In the genomic region with DNA sequence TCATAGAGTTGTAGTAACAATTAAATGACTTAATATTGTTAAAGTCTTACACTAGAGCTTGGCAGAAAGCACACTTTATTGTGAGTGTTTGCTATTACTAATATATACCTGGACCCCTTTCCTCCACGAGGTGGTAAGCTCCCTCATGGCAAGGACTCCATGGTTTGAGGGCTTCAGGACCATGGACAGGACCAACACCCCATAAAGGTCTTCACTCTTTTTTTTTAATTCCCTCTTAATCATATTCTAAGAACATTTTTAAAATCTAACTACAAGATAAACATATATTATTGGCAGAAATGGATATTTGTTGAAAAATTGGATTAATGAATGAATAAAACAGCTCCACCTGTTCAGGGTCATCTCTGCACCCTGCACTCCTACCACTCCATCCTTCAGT, we compare ENCODE assay signal across 20 cellular contexts.
DNase-seq lines count a peak whose midpoint lies in the region; ATAC-seq, FAIRE-seq and TF ChIP-seq lines count a peak whose summit lies in the region.
"Had no signal": no experiment of that assay in that cellular context is flagged by ENCODE, and none has a peak within 500 bp of the region (broad histone marks: within the 10 kb centered on the region; RNA-seq: fewer than 3 reads in every experiment).

No MANE protein-coding gene starts in this region.

- no peak for TF ChIP-seq CTCF in SK-N-SH (IDR thresholded peaks at IDR 0.05)
- TF ChIP-seq CTCF in OCI-LY7 (conservative IDR thresholded peaks at IDR 0.05; ENCODE audit: low read length): no peak
- TF ChIP-seq CTCF in K562 (IDR thresholded peaks at IDR 0.05 in 2 of 3, conservative IDR thresholded peaks at IDR 0.05 in 1 of 3; ENCODE audit: insufficient read depth in 2 of 3, low read depth in 1 of 3, low read length in 3 of 3): no peak
- TF ChIP-seq CTCF in neural progenitor cell (IDR thresholded peaks at IDR 0.05): no peak
- TF ChIP-seq CTCF in sigmoid colon (IDR thresholded peaks at IDR 0.05): no peak

- H3K4me3 ChIP-seq in SK-N-SH (ENCODE audit: low read depth in 2 of 2, low read length in 1 of 2) (no peak overlapping the region), OCI-LY7 (ENCODE audit: low read depth, low read length, poor library complexity, severe bottlenecking) (no peak overlapping the region), K562 (no peak overlapping the region), neural progenitor cell (no peak overlapping the region), sigmoid colon (no peak overlapping the region)
- H3K4me3 ChIP-seq: ascending aorta, heart left ventricle, mucosa of descending colon, PC-9, tibial artery had no signal

- TF ChIP-seq RAD21 in SK-N-SH (IDR thresholded peaks at IDR 0.05; ENCODE audit: low read length) (no peak), K562 (CRISPR knock-in tag; conservative IDR thresholded peaks at IDR 0.05 in 1 of 2, IDR thresholded peaks at IDR 0.05 in 1 of 2) (no peak)

- TF ChIP-seq EP300 in SK-N-SH (IDR thresholded peaks at IDR 0.05; ENCODE audit: borderline replicate concordance in 1 of 2, low read depth in 1 of 2, low read length in 1 of 2): no peak
- TF ChIP-seq EP300 in K562 (IDR thresholded peaks at IDR 0.05; ENCODE audit: low read length): no peak
- TF ChIP-seq EP300 in sigmoid colon (IDR thresholded peaks at IDR 0.05): no peak

- H3K9me2 ChIP-seq in SK-N-SH (no peaks in the 10 kb centered on the region), OCI-LY7 (ENCODE audit: insufficient read depth, low read length) (no peaks in the 10 kb centered on the region)

- H2AFZ ChIP-seq in SK-N-SH (ENCODE audit: low read depth) (no peak overlapping the region), OCI-LY7 (ENCODE audit: low read length) (no peak overlapping the region), K562 (ENCODE audit: low read depth, low read length) (no peak overlapping the region), neural progenitor cell (replicated peaks) (no peak overlapping the region)
- H2AFZ ChIP-seq: PC-9 had no signal

- H3K4me2 ChIP-seq in SK-N-SH (no peak overlapping the region), OCI-LY7 (ENCODE audit: low read length) (no peak overlapping the region), K562 (ENCODE audit: insufficient read depth, low read length) (no peak overlapping the region), neural progenitor cell (no peak overlapping the region)
- H3K4me2 ChIP-seq: PC-9 had no signal

- H3F3A ChIP-seq in SK-N-SH (replicated peaks; ENCODE audit: insufficient read depth): no peaks in the 10 kb centered on the region
- H3F3A ChIP-seq in neural progenitor cell (ENCODE audit: low read depth): no peaks in the 10 kb centered on the region

- H3K4me1 ChIP-seq in SK-N-SH (ENCODE audit: control insufficient read depth in 1 of 2, insufficient read depth in 2 of 2, low read depth in 1 of 2, low read length in 1 of 2): no peaks in the 10 kb centered on the region
- H3K4me1 ChIP-seq in OCI-LY7 (ENCODE audit: insufficient read depth, low read length, poor library complexity, severe bottlenecking): no peaks in the 10 kb centered on the region
- H3K4me1 ChIP-seq in K562 (replicated peaks in 1 of 2; ENCODE audit: control insufficient read depth in 2 of 2, insufficient read depth in 2 of 2, low read length in 2 of 2): no peaks in the 10 kb centered on the region
- H3K4me1 ChIP-seq in neural progenitor cell: no peaks in the 10 kb centered on the region
- peaks cover 0 to 8% (median 0%) of the 10 kb centered on the region in 4 donors for H3K4me1 ChIP-seq in sigmoid colon
- H3K4me1 ChIP-seq: ascending aorta, tibial artery had no signal

- H3K9me3 ChIP-seq in SK-N-SH: no peaks in the 10 kb centered on the region
- H3K9me3 ChIP-seq in OCI-LY7 (ENCODE audit: low read length): no peaks in the 10 kb centered on the region
- no peaks in the 10 kb centered on the region for H3K9me3 ChIP-seq in K562 (replicated peaks; ENCODE audit: control insufficient read depth, insufficient read depth, low read depth, low read length)
- no peaks in the 10 kb centered on the region for H3K9me3 ChIP-seq in neural progenitor cell (ENCODE audit: low read depth)
- no peaks in the 10 kb centered on the region for H3K9me3 ChIP-seq in sigmoid colon
- H3K9me3 ChIP-seq: ascending aorta, heart left ventricle, mucosa of descending colon, neutrophil, tibial artery had no signal

- H3K9ac ChIP-seq in SK-N-SH (no peak overlapping the region), K562 (ENCODE audit: insufficient read depth in 1 of 2, low read depth in 2 of 2, low read length in 2 of 2) (no peak overlapping the region), neural progenitor cell (no peak overlapping the region)

- CTCF ChIA-PET in SK-N-SH (lab: Yijun Ruan, JAX) (no interaction called here), OCI-LY7 (lab: Charles Lee; ENCODE audit: unreplicated experiment) (no interaction called here), K562 (lab: Yijun Ruan, JAX; ENCODE audit: low intra/inter-chr PET ratio) (interaction anchor here (0.6 kb wide), 1 partner anchor 634 kb away, joined by 3 read pairs; no protein-coding TSS in a partner anchor)

- POLR2A ChIA-PET in SK-N-SH (lab: Yijun Ruan, JAX): no interaction called here
- POLR2A ChIA-PET in OCI-LY7 (lab: Charles Lee): no interaction called here
- POLR2A ChIA-PET in K562 (lab: Yijun Ruan, JAX): no interaction called here

- no peak overlapping the region for H3K27ac Mint-ChIP-seq in neural progenitor cell
- H3K27ac Mint-ChIP-seq: activated naive CD4-positive, alpha-beta T cell treated with anti-CD3 and anti-CD28 coated beads, Interleukin-2, amount 10 ng/mL, durations not matched to agents 7 days and 5 days; effector memory CD8-positive, alpha-beta T cell had no signal

- in situ Hi-C loops in K562 (cut with MboI): no loop called here

- no TSS peak for BruUV-seq in OCI-LY7 (replicated peaks; lab: Mats Ljungman, UMichigan)
- no TSS peak for BruUV-seq in K562 (replicated peaks; lab: Mats Ljungman, UMichigan)

- no peaks in the 10 kb centered on the region for H3K9me1 ChIP-seq in K562 (ENCODE audit: control insufficient read depth, insufficient read depth, low read length)

- peaks cover 4% of the 10 kb centered on the region for H3K27me3 Mint-ChIP-seq in neural progenitor cell (ENCODE audit: insufficient read depth, low read depth)
- H3K27me3 Mint-ChIP-seq: activated naive CD4-positive, alpha-beta T cell treated with anti-CD3 and anti-CD28 coated beads, Interleukin-2, amount 10 ng/mL, durations not matched to agents 7 days and 5 days; effector memory CD8-positive, alpha-beta T cell had no signal

- ATAC-seq in SK-N-SH treated with all-trans-retinoic acid at 6 μM for 48 hours (no peak), K562 (no peak), GM21360 (IDR thresholded peaks at IDR 0.05; ENCODE audit: unreplicated experiment) (no peak)
- ATAC-seq: effector memory CD8-positive, alpha-beta T cell; heart left ventricle; mucosa of descending colon had no signal

- 0% methylated on average over 1 of the region's 1 CpG for WGBS in SK-N-SH (ENCODE audit: low lambda C conversion rate)
- WGBS in K562 (ENCODE audit: insufficient coverage, low coverage, missing lambda C conversion rate): 5% methylated on average over 1 of the region's 1 CpG
- WGBS in sigmoid colon, 2 donors: 13 to 19% methylated on average over 1 of the region's 1 CpG

- no peaks in the 10 kb centered on the region for H3K36me3 Mint-ChIP-seq in neural progenitor cell
- H3K36me3 Mint-ChIP-seq: activated naive CD4-positive, alpha-beta T cell treated with anti-CD3 and anti-CD28 coated beads, Interleukin-2, amount 10 ng/mL, durations not matched to agents 7 days and 5 days had no signal

- H4K20me1 ChIP-seq in SK-N-SH (ENCODE audit: insufficient read depth) (no peaks in the 10 kb centered on the region), OCI-LY7 (ENCODE audit: insufficient read depth, low read length) (no peaks in the 10 kb centered on the region), K562 (replicated peaks; ENCODE audit: control insufficient read depth, insufficient read depth, low read length) (no peaks in the 10 kb centered on the region), neural progenitor cell (ENCODE audit: low read depth) (peaks cover 4% of the 10 kb centered on the region)

- H3K79me2 ChIP-seq in SK-N-SH (ENCODE audit: insufficient read depth): no peaks in the 10 kb centered on the region
- no peaks in the 10 kb centered on the region for H3K79me2 ChIP-seq in OCI-LY7 (ENCODE audit: insufficient read depth, low read depth, low read length)
- no peaks in the 10 kb centered on the region for H3K79me2 ChIP-seq in K562 (ENCODE audit: control insufficient read depth, insufficient read depth, low read length)
- H3K79me2 ChIP-seq in neural progenitor cell (ENCODE audit: low read depth): no peaks in the 10 kb centered on the region

- TF ChIP-seq POLR2A in K562 (conservative IDR thresholded peaks at IDR 0.05) (no peak), sigmoid colon (IDR thresholded peaks at IDR 0.05) (no peak)

- no peaks in the 10 kb centered on the region for H3K4me1 Mint-ChIP-seq in neural progenitor cell
- H3K4me1 Mint-ChIP-seq: activated naive CD4-positive, alpha-beta T cell treated with anti-CD3 and anti-CD28 coated beads, Interleukin-2, amount 10 ng/mL, durations not matched to agents 7 days and 5 days had no signal

- DNase-seq in SK-N-SH (no peak), OCI-LY7 (ENCODE audit: low spot score) (peak; percentile 33), K562 (ENCODE audit: extremely low read depth in 1 of 4, low spot score in 3 of 4) (peak; percentile 8 to 31 (median 16)), neural progenitor cell (ENCODE audit: low spot score) (peak; percentile 76), NCI-H2029 treated with DMSO at 0.1 percent for 48 hours (lab: John Stamatoyannopoulos, UW) (no peak), sigmoid colon (no peak)
- DNase-seq: activated CD4-positive, alpha-beta T cell treated with anti-CD3 and anti-CD28 coated beads, Interleukin-2, amount 50 U/mL, for 4 hours; activated naive CD4-positive, alpha-beta T cell treated with anti-CD3 and anti-CD28 coated beads, Interleukin-2, amount 10 ng/mL, durations not matched to agents 7 days and 5 days; effector memory CD8-positive, alpha-beta T cell; heart left ventricle; PC-9; stimulated activated naive CD4-positive, alpha-beta T cell; tibial artery had no signal

- intact Hi-C loops in OCI-LY7 (cut with micrococcal nuclease; ENCODE audit: unreplicated experiment): no loop called here
- intact Hi-C loops in K562 (cut with micrococcal nuclease): no loop called here
- intact Hi-C loops in sigmoid colon (cut with DNase I): no loop called here

- H3K4me3 Mint-ChIP-seq in neural progenitor cell: no peak overlapping the region
- H3K4me3 Mint-ChIP-seq: activated naive CD4-positive, alpha-beta T cell treated with anti-CD3 and anti-CD28 coated beads, Interleukin-2, amount 10 ng/mL, durations not matched to agents 7 days and 5 days; effector memory CD8-positive, alpha-beta T cell had no signal

- H3K27ac ChIP-seq in SK-N-SH (ENCODE audit: low read depth in 2 of 2, low read length in 1 of 2) (no peak overlapping the region), OCI-LY7 (ENCODE audit: low read depth, low read length, poor library complexity, severe bottlenecking) (no peak overlapping the region), K562 (ENCODE audit: extremely low read depth, low read depth, low read length) (no peak overlapping the region), neural progenitor cell (no peak overlapping the region), sigmoid colon (no peak overlapping the region)
- H3K27ac ChIP-seq: ascending aorta, heart left ventricle, neutrophil, PC-9, tibial artery had no signal

- FAIRE-seq in K562 (lab: Jason Lieb, UNC): no peak
- FAIRE-seq: A204.1, TTC549 had no signal

- H3K9me3 Mint-ChIP-seq in neural progenitor cell: no peaks in the 10 kb centered on the region

- H3K36me3 ChIP-seq in SK-N-SH (replicated peaks in 1 of 2; ENCODE audit: control insufficient read depth in 1 of 2, insufficient read depth in 2 of 2, low read length in 1 of 2) (no peaks in the 10 kb centered on the region), OCI-LY7 (ENCODE audit: insufficient read depth, low read length) (no peaks in the 10 kb centered on the region), K562 (ENCODE audit: control insufficient read depth, insufficient read depth, low read length) (no peaks in the 10 kb centered on the region), neural progenitor cell (no peaks in the 10 kb centered on the region), sigmoid colon (no peaks in the 10 kb centered on the region)
- H3K36me3 ChIP-seq: ascending aorta, heart left ventricle, neutrophil, tibial artery had no signal

- no peaks in the 10 kb centered on the region for H3K27me3 ChIP-seq in SK-N-SH (ENCODE audit: insufficient read depth)
- no peaks in the 10 kb centered on the region for H3K27me3 ChIP-seq in K562 (ENCODE audit: control insufficient read depth in 2 of 2, insufficient read depth in 2 of 2, low read length in 2 of 2)
- H3K27me3 ChIP-seq in neural progenitor cell: no peaks in the 10 kb centered on the region
- H3K27me3 ChIP-seq in sigmoid colon: no peaks in the 10 kb centered on the region
- H3K27me3 ChIP-seq: ascending aorta, heart left ventricle, neutrophil, tibial artery had no signal

Comparison
In these comparisons a context has a peak if more than half of its experiments do, and no peak if none do; other contexts are left out.
1. DNase-seq: peak in OCI-LY7 (single experiment), K562 (4 of 4) and neural progenitor cell (single experiment); none in SK-N-SH (single experiment), NCI-H2029 treated with DMSO at 0.1 percent for 48 hours (single experiment) and sigmoid colon (single experiment).